Comparison of ENCODE assay signal across 26 cellular contexts in genomic region chr18:76672627-76673026, GRCh38.
DNase-seq lines count a peak whose midpoint lies in the region; ATAC-seq and TF ChIP-seq lines count a peak whose summit lies in the region.
"Had no signal": no experiment of that assay in that cellular context is flagged by ENCODE, and none has a peak within 500 bp of the region (broad histone marks: within the 10 kb centered on the region; RNA-seq: fewer than 3 reads in every experiment).

No MANE protein-coding gene starts in this region.

- no peaks in the 10 kb centered on the region for H3K27me3 ChIP-seq in brain microvascular endothelial cell (replicated peaks)
- H3K27me3 ChIP-seq in neuronal stem cell (ENCODE audit: control insufficient read depth in 3 of 3, insufficient read depth in 3 of 3, low read depth in 1 of 3, low read length in 3 of 3) = peaks cover 0 to 3% (median 0%) of the 10 kb centered on the region in 3 experiments
- H3K27me3 ChIP-seq: Peyer's patch had no signal

- H2AK5ac ChIP-seq in neuronal stem cell (ENCODE audit: low read depth, low read length) = no peak overlapping the region

- DNase-seq in DMS53 (lab: John Stamatoyannopoulos, UW) = peak; percentile 73
- peak; percentile 53 for DNase-seq in HFF-Myc (ENCODE audit: extremely low read depth, low read depth)
- peak; percentile 16 for DNase-seq in brain microvascular endothelial cell
- DNase-seq in foreskin fibroblast = peak; percentile 68 to 76
- no peak for DNase-seq in occipital lobe (lab: John Stamatoyannopoulos, UW)
- DNase-seq in neuronal stem cell (ENCODE audit: low spot score) = no peak
- no peak for DNase-seq in activated T-cell treated with anti-CD3 and anti-CD28 coated beads, Interleukin-2, amount 50 U/mL, for 24 hours
- DNase-seq: activated CD4-positive, alpha-beta T cell treated with anti-CD3 and anti-CD28 coated beads for 36 hours; effector memory CD4-positive, alpha-beta T cell; heart right ventricle; immature natural killer cell; left ventricle myocardium inferior; mucosa of descending colon; NCI-H1092; NCI-H2081; NCI-H524; nephron progenitor cell; Peyer's patch; stimulated activated naive B cell treated with anti-CD40 and anti-IgM and Interleukin-4, amounts not matched to agents 10 μg/mL and 1 μg/mL and 100 μg/mL, for 72 hours had no signal

- H3K18ac ChIP-seq in neuronal stem cell (ENCODE audit: low read length) = no peak overlapping the region

- H2BK12ac ChIP-seq in neuronal stem cell (ENCODE audit: low read length) = no peak overlapping the region

- no peak overlapping the region for H4K91ac ChIP-seq in neuronal stem cell (ENCODE audit: low read depth, low read length, poor library complexity)

- H3K4me1 Mint-ChIP-seq in activated T-cell treated with anti-CD3 and anti-CD28 coated beads, Interleukin-2, amount 50 U/mL, for 24 hours (ENCODE audit: low read depth) = no peaks in the 10 kb centered on the region
- H3K4me1 Mint-ChIP-seq: activated CD4-positive, alpha-beta T cell treated with anti-CD3 and anti-CD28 coated beads for 36 hours; activated naive CD4-positive, alpha-beta T cell treated with anti-CD3 and anti-CD28 coated beads, Interleukin-2, amount 50 U/mL, for 24 hours; immature natural killer cell; stimulated activated naive B cell treated with anti-CD40 and anti-IgM and Interleukin-4, amounts not matched to agents 10 μg/mL and 1 μg/mL and 100 μg/mL, for 72 hours had no signal

- no CpG with 5 or more reads among the region's 3 CpGs for WGBS in neuronal stem cell (ENCODE audit: extremely low coverage in 2 of 2, insufficient read length in 2 of 2, insufficient replicate concordance in 1 of 2), 2 donors

- H3K79me1 ChIP-seq in neuronal stem cell (ENCODE audit: low read depth, low read length) = no peaks in the 10 kb centered on the region

- H3K4me3 ChIP-seq in HFF-Myc (replicated peaks; ENCODE audit: low read depth, low read length) = no peak overlapping the region
- H3K4me3 ChIP-seq in brain microvascular endothelial cell (ENCODE audit: low read depth, low read length) = no peak overlapping the region
- no peak overlapping the region for H3K4me3 ChIP-seq in foreskin fibroblast (ENCODE audit: low read depth in 1 of 2, low read length in 2 of 2)
- no peak overlapping the region for H3K4me3 ChIP-seq in neuronal stem cell (ENCODE audit: low read length in 2 of 2)
- H3K4me3 ChIP-seq: esophagus muscularis mucosa, HAP-1, heart right ventricle, left ventricle myocardium inferior, mucosa of descending colon, Peyer's patch, skin epidermis had no signal

- H3K9me3 Mint-ChIP-seq in activated T-cell treated with anti-CD3 and anti-CD28 coated beads, Interleukin-2, amount 50 U/mL, for 24 hours = no peaks in the 10 kb centered on the region
- H3K9me3 Mint-ChIP-seq: activated naive CD4-positive, alpha-beta T cell treated with anti-CD3 and anti-CD28 coated beads, Interleukin-2, amount 50 U/mL, for 24 hours; immature natural killer cell; nephron progenitor cell; T-helper 1 cell treated with Interleukin-12 subunit alpha and Interleukin-12 subunit beta and Interleukin-4 antibody, amounts not matched to agents 30 μg/mL and 1 μg/mL, for 36 hours had no signal

- H3K36me3 ChIP-seq in brain microvascular endothelial cell (replicated peaks) (no peaks in the 10 kb centered on the region), neuronal stem cell (replicated peaks in 1 of 2; ENCODE audit: control insufficient read depth in 2 of 2, insufficient read depth in 2 of 2, low read length in 2 of 2) (no peaks in the 10 kb centered on the region)
- H3K36me3 ChIP-seq: esophagus muscularis mucosa, HAP-1, heart right ventricle, left ventricle myocardium inferior, Peyer's patch had no signal

- in situ Hi-C loops in brain microvascular endothelial cell (cut with HindIII; ENCODE audit: low pct_ligation_motif_present, low sequenced_read_pairs) = no loop called here

- no peak overlapping the region for H2AFZ ChIP-seq in neuronal stem cell (ENCODE audit: low read length)

- no peak overlapping the region for H2BK120ac ChIP-seq in neuronal stem cell (ENCODE audit: low read depth, low read length)

- H3K23ac ChIP-seq in neuronal stem cell (ENCODE audit: low read depth, low read length, poor library complexity) = no peak overlapping the region

- peaks cover 0 to 5% of the 10 kb centered on the region in 2 donors for H3K4me1 ChIP-seq in neuronal stem cell (ENCODE audit: control insufficient read depth in 2 of 2, insufficient read depth in 1 of 2, low read depth in 1 of 2, low read length in 2 of 2)
- H3K4me1 ChIP-seq: left ventricle myocardium inferior, Peyer's patch had no signal

- H3K36me3 Mint-ChIP-seq in activated T-cell treated with anti-CD3 and anti-CD28 coated beads, Interleukin-2, amount 50 U/mL, for 24 hours (ENCODE audit: low read depth) = no peaks in the 10 kb centered on the region
- H3K36me3 Mint-ChIP-seq: activated naive CD4-positive, alpha-beta T cell treated with anti-CD3 and anti-CD28 coated beads, Interleukin-2, amount 50 U/mL, for 24 hours; immature natural killer cell; stimulated activated naive B cell treated with anti-CD40 and anti-IgM and Interleukin-4, amounts not matched to agents 10 μg/mL and 1 μg/mL and 100 μg/mL, for 72 hours had no signal

- no peak overlapping the region for H3K27ac Mint-ChIP-seq in activated T-cell treated with anti-CD3 and anti-CD28 coated beads, Interleukin-2, amount 50 U/mL, for 24 hours
- H3K27ac Mint-ChIP-seq: activated CD4-positive, alpha-beta T cell treated with anti-CD3 and anti-CD28 coated beads for 36 hours; activated naive CD4-positive, alpha-beta T cell treated with anti-CD3 and anti-CD28 coated beads, Interleukin-2, amount 50 U/mL, for 24 hours; immature natural killer cell; nephron progenitor cell; progenitor cell of endocrine pancreas; stimulated activated naive B cell treated with anti-CD40 and anti-IgM and Interleukin-4, amounts not matched to agents 10 μg/mL and 1 μg/mL and 100 μg/mL, for 72 hours; T-helper 1 cell treated with Interleukin-12 subunit alpha and Interleukin-12 subunit beta and Interleukin-4 antibody, amounts not matched to agents 30 μg/mL and 1 μg/mL, for 36 hours had no signal

- no peak overlapping the region for H3K27ac ChIP-seq in brain microvascular endothelial cell
- H3K27ac ChIP-seq in neuronal stem cell (replicated peaks; ENCODE audit: low read length) = no peak overlapping the region
- H3K27ac ChIP-seq: esophagus muscularis mucosa, heart right ventricle, left ventricle myocardium inferior, Peyer's patch, skin epidermis had no signal

- no peak overlapping the region for H3K4ac ChIP-seq in neuronal stem cell (ENCODE audit: low read length)

- no peak for TF ChIP-seq CTCF in HFF-Myc (IDR thresholded peaks at IDR 0.05; ENCODE audit: low read depth, low read length, missing control alignments)
- TF ChIP-seq CTCF in brain microvascular endothelial cell (IDR thresholded peaks at IDR 0.05; ENCODE audit: low read depth, low read length, missing control alignments) = no peak
- no peak for TF ChIP-seq CTCF in foreskin fibroblast (IDR thresholded peaks at IDR 0.05; ENCODE audit: low read depth, low read length)

- no peak overlapping the region for H2BK5ac ChIP-seq in neuronal stem cell (ENCODE audit: low read length)

- no peak overlapping the region for H3K4me3 Mint-ChIP-seq in activated T-cell treated with anti-CD3 and anti-CD28 coated beads, Interleukin-2, amount 50 U/mL, for 24 hours
- H3K4me3 Mint-ChIP-seq: activated CD4-positive, alpha-beta T cell treated with anti-CD3 and anti-CD28 coated beads for 36 hours; activated naive CD4-positive, alpha-beta T cell treated with anti-CD3 and anti-CD28 coated beads, Interleukin-2, amount 50 U/mL, for 24 hours; immature natural killer cell; nephron progenitor cell; stimulated activated naive B cell treated with anti-CD40 and anti-IgM and Interleukin-4, amounts not matched to agents 10 μg/mL and 1 μg/mL and 100 μg/mL, for 72 hours; T-helper 1 cell treated with Interleukin-12 subunit alpha and Interleukin-12 subunit beta and Interleukin-4 antibody, amounts not matched to agents 30 μg/mL and 1 μg/mL, for 36 hours had no signal

- peaks cover 14% of the 10 kb centered on the region for H3K27me3 Mint-ChIP-seq in activated T-cell treated with anti-CD3 and anti-CD28 coated beads, Interleukin-2, amount 50 U/mL, for 24 hours
- H3K27me3 Mint-ChIP-seq: progenitor cell of endocrine pancreas had no signal

- no peak overlapping the region for H2BK15ac ChIP-seq in neuronal stem cell (ENCODE audit: low read length)

- no peak overlapping the region for H4K8ac ChIP-seq in neuronal stem cell (ENCODE audit: low read depth, low read length)

- H3K14ac ChIP-seq in neuronal stem cell (ENCODE audit: low read length) = no peak overlapping the region

- H3K9ac ChIP-seq in neuronal stem cell (ENCODE audit: low read depth, low read length, poor library complexity) = no peak overlapping the region

- H3K9me3 ChIP-seq in neuronal stem cell (replicated peaks in 1 of 2; ENCODE audit: control insufficient read depth in 2 of 2, insufficient read depth in 1 of 2, low read depth in 1 of 2, low read length in 2 of 2) = no peaks in the 10 kb centered on the region
- H3K9me3 ChIP-seq: esophagus muscularis mucosa, HAP-1, heart right ventricle, left ventricle myocardium inferior, mucosa of descending colon, Peyer's patch had no signal

- no peak overlapping the region for H3K4me2 ChIP-seq in neuronal stem cell (ENCODE audit: insufficient read depth, low read length, poor library complexity, severe bottlenecking)

- ATAC-seq in HG02642 (IDR thresholded peaks at IDR 0.05; ENCODE audit: poor library complexity, unreplicated experiment) = no peak
- ATAC-seq: activated CD4-positive, alpha-beta T cell treated with anti-CD3 and anti-CD28 coated beads for 36 hours; heart right ventricle; mucosa of descending colon; stimulated activated naive B cell treated with anti-CD40 and anti-IgM and Interleukin-4, amounts not matched to agents 10 μg/mL and 1 μg/mL and 100 μg/mL, for 72 hours had no signal

Comparison
In these comparisons a context has a peak if more than half of its experiments do, and no peak if none do; other contexts are left out.
1. DNase-seq: peak in DMS53 (single experiment), HFF-Myc (single experiment), brain microvascular endothelial cell (single experiment) and foreskin fibroblast (2 of 2); none in occipital lobe (single experiment), neuronal stem cell (single experiment) and activated T-cell treated with anti-CD3 and anti-CD28 coated beads, Interleukin-2, amount 50 U/mL, for 24 hours (single experiment).